16 cellular contexts compared by ENCODE assay signal in genomic region chr22:49663823-49664222, GRCh38.
"Had no signal": no experiment of that assay in that cellular context is flagged by ENCODE, and none has a peak within 500 bp of the region (broad histone marks: within the 10 kb centered on the region; RNA-seq: fewer than 3 reads in every experiment).

No MANE protein-coding gene starts in this region.

- H3K27ac Mint-ChIP-seq: T-helper 1 cell treated with Interleukin-12 subunit alpha and Interleukin-12 subunit beta and Interleukin-4 antibody, amounts not matched to agents 30 μg/mL and 1 μg/mL, for 36 hours had no signal

- H2AFZ ChIP-seq: neural progenitor cell had no signal

- H3K4me3 Mint-ChIP-seq: neural progenitor cell; T-helper 1 cell treated with Interleukin-12 subunit alpha and Interleukin-12 subunit beta and Interleukin-4 antibody, amounts not matched to agents 30 μg/mL and 1 μg/mL, for 36 hours had no signal

- H3K27me3 ChIP-seq: ovary, thyroid gland had no signal

- ATAC-seq: esophagus mucosa, gastroesophageal sphincter, heart left ventricle, left lung had no signal

- H3K27ac ChIP-seq: breast epithelium, gastroesophageal sphincter, neural progenitor cell, ovary, right lobe of liver, thyroid gland had no signal

- H3K9me3 ChIP-seq: breast epithelium, gastroesophageal sphincter, heart left ventricle, left lung, ovary, right lobe of liver, thyroid gland had no signal

- H3K9me3 Mint-ChIP-seq: T-helper 1 cell treated with Interleukin-12 subunit alpha and Interleukin-12 subunit beta and Interleukin-4 antibody, amounts not matched to agents 30 μg/mL and 1 μg/mL, for 36 hours had no signal

- DNase-seq: activated CD4-positive, alpha-beta T cell treated with anti-CD3 and anti-CD28 coated beads, Interleukin-2, amount 50 U/mL, for 1 hour; activated naive CD4-positive, alpha-beta T cell treated with anti-CD3 and anti-CD28 coated beads, Interleukin-2, amount 50 U/mL, for 16 hours; cerebellar nuclear complex; effector CD4-positive, alpha-beta T cell; stimulated activated CD8-positive, alpha-beta memory T cell treated with anti-CD3 and anti-CD28 coated beads, Interleukin-4, amount 100 ng/mL, for 48 hours; stimulated activated naive CD4-positive, alpha-beta T cell had no signal

- H3K36me3 Mint-ChIP-seq: neural progenitor cell had no signal

- H3K9ac ChIP-seq: neural progenitor cell had no signal

- H3K36me3 ChIP-seq: breast epithelium, gastroesophageal sphincter, heart left ventricle, left lung, neural progenitor cell, ovary, right lobe of liver, thyroid gland had no signal

- H3K4me1 ChIP-seq: breast epithelium, gastroesophageal sphincter, right lobe of liver, thyroid gland had no signal

- H3K4me2 ChIP-seq: neural progenitor cell had no signal

- H3K4me3 ChIP-seq: breast epithelium, gastroesophageal sphincter, heart left ventricle, left lung, neural progenitor cell, ovary, right lobe of liver, thyroid gland had no signal
